ENCODE assay signal across 1 cellular context in genomic region chr2:15412779-15413178, GRCh38.
TF ChIP-seq lines count a peak whose summit lies in the region.

No MANE protein-coding gene starts in this region.

TF ChIP-seq in GM23338, 12 proteins besides CTCF, POLR2A, EP300 and RAD21:
- TF ChIP-seq, protein P1, sequence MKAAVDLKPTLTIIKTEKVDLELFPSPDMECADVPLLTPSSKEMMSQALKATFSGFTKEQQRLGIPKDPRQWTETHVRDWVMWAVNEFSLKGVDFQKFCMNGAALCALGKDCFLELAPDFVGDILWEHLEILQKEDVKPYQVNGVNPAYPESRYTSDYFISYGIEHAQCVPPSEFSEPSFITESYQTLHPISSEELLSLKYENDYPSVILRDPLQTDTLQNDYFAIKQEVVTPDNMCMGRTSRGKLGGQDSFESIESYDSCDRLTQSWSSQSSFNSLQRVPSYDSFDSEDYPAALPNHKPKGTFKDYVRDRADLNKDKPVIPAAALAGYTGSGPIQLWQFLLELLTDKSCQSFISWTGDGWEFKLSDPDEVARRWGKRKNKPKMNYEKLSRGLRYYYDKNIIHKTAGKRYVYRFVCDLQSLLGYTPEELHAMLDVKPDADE (IDR thresholded peaks at IDR 0.05), result no peak
- TF ChIP-seq NANOG (IDR thresholded peaks at IDR 0.05; ENCODE audit: borderline replicate concordance) (no peak), STAT1 (IDR thresholded peaks at IDR 0.05; ENCODE audit: unreplicated experiment) (no peak), POLR2AphosphoS5 (IDR thresholded peaks at IDR 0.05; ENCODE audit: low read depth) (no peak), JUNB (IDR thresholded peaks at IDR 0.05; ENCODE audit: unreplicated experiment) (no peak), ZNF114 (CRISPR knock-in tag; IDR thresholded peaks at IDR 0.05) (no peak), EZH2phosphoT487 (IDR thresholded peaks at IDR 0.05; ENCODE audit: unreplicated experiment) (no peak), REST (IDR thresholded peaks at IDR 0.05; ENCODE audit: unreplicated experiment) (no peak), CREB1 (CRISPR knock-in tag; IDR thresholded peaks at IDR 0.05; ENCODE audit: low read depth) (no peak), ZNF331 (CRISPR knock-in tag; IDR thresholded peaks at IDR 0.05; ENCODE audit: low read depth) (no peak), EZH2 (IDR thresholded peaks at IDR 0.05; ENCODE audit: low read depth, unreplicated experiment) (no peak)
- TF ChIP-seq, protein P2, sequence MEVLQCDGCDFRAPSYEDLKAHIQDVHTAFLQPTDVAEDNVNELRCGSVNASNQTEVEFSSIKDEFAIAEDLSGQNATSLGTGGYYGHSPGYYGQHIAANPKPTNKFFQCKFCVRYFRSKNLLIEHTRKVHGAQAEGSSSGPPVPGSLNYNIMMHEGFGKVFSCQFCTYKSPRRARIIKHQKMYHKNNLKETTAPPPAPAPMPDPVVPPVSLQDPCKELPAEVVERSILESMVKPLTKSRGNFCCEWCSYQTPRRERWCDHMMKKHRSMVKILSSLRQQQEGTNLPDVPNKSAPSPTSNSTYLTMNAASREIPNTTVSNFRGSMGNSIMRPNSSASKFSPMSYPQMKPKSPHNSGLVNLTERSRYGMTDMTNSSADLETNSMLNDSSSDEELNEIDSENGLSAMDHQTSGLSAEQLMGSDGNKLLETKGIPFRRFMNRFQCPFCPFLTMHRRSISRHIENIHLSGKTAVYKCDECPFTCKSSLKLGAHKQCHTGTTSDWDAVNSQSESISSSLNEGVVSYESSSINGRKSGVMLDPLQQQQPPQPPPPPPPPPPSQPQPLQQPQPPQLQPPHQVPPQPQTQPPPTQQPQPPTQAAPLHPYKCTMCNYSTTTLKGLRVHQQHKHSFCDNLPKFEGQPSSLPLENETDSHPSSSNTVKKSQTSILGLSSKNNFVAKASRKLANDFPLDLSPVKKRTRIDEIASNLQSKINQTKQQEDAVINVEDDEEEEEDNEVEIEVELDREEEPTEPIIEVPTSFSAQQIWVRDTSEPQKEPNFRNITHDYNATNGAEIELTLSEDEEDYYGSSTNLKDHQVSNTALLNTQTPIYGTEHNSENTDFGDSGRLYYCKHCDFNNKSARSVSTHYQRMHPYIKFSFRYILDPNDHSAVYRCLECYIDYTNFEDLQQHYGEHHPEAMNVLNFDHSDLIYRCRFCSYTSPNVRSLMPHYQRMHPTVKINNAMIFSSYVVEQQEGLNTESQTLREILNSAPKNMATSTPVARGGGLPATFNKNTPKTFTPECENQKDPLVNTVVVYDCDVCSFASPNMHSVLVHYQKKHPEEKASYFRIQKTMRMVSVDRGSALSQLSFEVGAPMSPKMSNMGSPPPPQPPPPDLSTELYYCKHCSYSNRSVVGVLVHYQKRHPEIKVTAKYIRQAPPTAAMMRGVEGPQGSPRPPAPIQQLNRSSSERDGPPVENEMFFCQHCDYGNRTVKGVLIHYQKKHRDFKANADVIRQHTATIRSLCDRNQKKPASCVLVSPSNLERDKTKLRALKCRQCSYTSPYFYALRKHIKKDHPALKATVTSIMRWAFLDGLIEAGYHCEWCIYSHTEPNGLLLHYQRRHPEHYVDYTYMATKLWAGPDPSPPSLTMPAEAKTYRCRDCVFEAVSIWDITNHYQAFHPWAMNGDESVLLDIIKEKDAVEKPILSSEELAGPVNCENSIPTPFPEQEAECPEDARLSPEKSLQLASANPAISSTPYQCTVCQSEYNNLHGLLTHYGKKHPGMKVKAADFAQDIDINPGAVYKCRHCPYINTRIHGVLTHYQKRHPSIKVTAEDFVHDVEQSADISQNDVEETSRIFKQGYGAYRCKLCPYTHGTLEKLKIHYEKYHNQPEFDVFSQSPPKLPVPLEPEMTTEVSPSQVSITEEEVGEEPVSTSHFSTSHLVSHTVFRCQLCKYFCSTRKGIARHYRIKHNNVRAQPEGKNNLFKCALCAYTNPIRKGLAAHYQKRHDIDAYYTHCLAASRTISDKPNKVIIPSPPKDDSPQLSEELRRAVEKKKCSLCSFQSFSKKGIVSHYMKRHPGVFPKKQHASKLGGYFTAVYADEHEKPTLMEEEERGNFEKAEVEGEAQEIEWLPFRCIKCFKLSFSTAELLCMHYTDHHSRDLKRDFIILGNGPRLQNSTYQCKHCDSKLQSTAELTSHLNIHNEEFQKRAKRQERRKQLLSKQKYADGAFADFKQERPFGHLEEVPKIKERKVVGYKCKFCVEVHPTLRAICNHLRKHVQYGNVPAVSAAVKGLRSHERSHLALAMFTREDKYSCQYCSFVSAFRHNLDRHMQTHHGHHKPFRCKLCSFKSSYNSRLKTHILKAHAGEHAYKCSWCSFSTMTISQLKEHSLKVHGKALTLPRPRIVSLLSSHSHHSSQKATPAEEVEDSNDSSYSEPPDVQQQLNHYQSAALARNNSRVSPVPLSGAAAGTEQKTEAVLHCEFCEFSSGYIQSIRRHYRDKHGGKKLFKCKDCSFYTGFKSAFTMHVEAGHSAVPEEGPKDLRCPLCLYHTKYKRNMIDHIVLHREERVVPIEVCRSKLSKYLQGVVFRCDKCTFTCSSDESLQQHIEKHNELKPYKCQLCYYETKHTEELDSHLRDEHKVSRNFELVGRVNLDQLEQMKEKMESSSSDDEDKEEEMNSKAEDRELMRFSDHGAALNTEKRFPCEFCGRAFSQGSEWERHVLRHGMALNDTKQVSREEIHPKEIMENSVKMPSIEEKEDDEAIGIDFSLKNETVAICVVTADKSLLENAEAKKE (CRISPR knock-in tag; IDR thresholded peaks at IDR 0.05), result no peak
